In genomic region chr15:73924258-73924921, GRCh38 we compare ENCODE assay signal across 8 cellular contexts. TPM values are rescaled to one million over a fixed set of nuclear protein-coding genes. Genes with fewer than 3 reads are reported as not detected.
A peak's percentile ranks its signal among the peaks of the same experiment; 100 is the strongest.
DNase-seq lines count a peak whose midpoint lies in the region; ATAC-seq, FAIRE-seq and TF ChIP-seq lines count a peak whose summit lies in the region.

No MANE protein-coding gene starts in this region.

- FAIRE-seq in frontal cortex (lab: Jason Lieb, UNC), result no peak

- no peaks in the 10 kb centered on the region for H3K36me3 ChIP-seq in BLaER1 treated with 17β-estradiol and CSF1 and Interleukin-3, amounts not matched to agents 10 nM and 100 nM
- no peaks in the 10 kb centered on the region for H3K36me3 ChIP-seq in gastrocnemius medialis

- no peak for TF ChIP-seq CTCF in gastrocnemius medialis (IDR thresholded peaks at IDR 0.05 in 4 of 5, conservative IDR thresholded peaks at IDR 0.05 in 1 of 5)

- DNase-seq in LHCN-M2 (ENCODE audit: low read depth) (peak; percentile 95), frontal cortex (ENCODE audit: low spot score in 2 of 2) (peak; percentile 43 to 59), gastrocnemius medialis (no peak), SHP77 treated with DMSO at 0.1 percent for 48 hours (lab: John Stamatoyannopoulos, UW) (no peak), NCI-H1436 (lab: John Stamatoyannopoulos, UW) (no peak)
- peak; percentile 54 to 59 for DNase-seq in activated T-cell treated with anti-CD3 and anti-CD28 coated beads, Interleukin-2, amount 50 U/mL, for 48 hours

- H3K27me3 ChIP-seq in BLaER1 treated with 17β-estradiol and CSF1 and Interleukin-3, amounts not matched to agents 10 nM and 100 nM, result peaks cover 33 to 46% (median 41%) of the 10 kb centered on the region in 11 experiments
- H3K27me3 ChIP-seq in gastrocnemius medialis, result peaks cover 0 to 4% (median 3%) of the 10 kb centered on the region in 3 donors

- H3K27ac ChIP-seq in BLaER1 treated with 17β-estradiol and CSF1 and Interleukin-3, amounts not matched to agents 10 nM and 100 nM, result peak overlapping the region in 10 of 11 experiments; percentile 16 to 77 (median 68); a peak in 18 of 22 replicates
- H3K27ac ChIP-seq in gastrocnemius medialis, result peak overlapping the region; percentile 3 to 33 (median 21)

- peaks cover 0 to 5% (median 0%) of the 10 kb centered on the region in 11 experiments; a peak in 5 of 22 replicates for H3K9me3 ChIP-seq in BLaER1 treated with 17β-estradiol and CSF1 and Interleukin-3, amounts not matched to agents 10 nM and 100 nM (replicated peaks in 1 of 11)
- no peaks in the 10 kb centered on the region for H3K9me3 ChIP-seq in gastrocnemius medialis

- peak overlapping the region; percentile 14 to 67 (median 56); a peak in 20 of 22 replicates for H3K9ac ChIP-seq in BLaER1 treated with 17β-estradiol and CSF1 and Interleukin-3, amounts not matched to agents 10 nM and 100 nM

- peak overlapping the region; percentile 90 to 98 (median 95) for H3K4me2 ChIP-seq in BLaER1 treated with 17β-estradiol and CSF1 and Interleukin-3, amounts not matched to agents 10 nM and 100 nM

- peaks cover 0 to 29% (median 10%) of the 10 kb centered on the region in 11 experiments; a peak in 10 of 22 replicates for H4K20me1 ChIP-seq in BLaER1 treated with 17β-estradiol and CSF1 and Interleukin-3, amounts not matched to agents 10 nM and 100 nM

- no peak for TF ChIP-seq POLR2A in gastrocnemius medialis (IDR thresholded peaks at IDR 0.05)

- in situ Hi-C loops in gastrocnemius medialis (cut with MboI; ENCODE audit: low sequenced_read_pairs in 4 of 4), result no loop called here

- peak overlapping the region in 6 of 10 experiments; percentile 0 to 31 (median 21); a peak in 6 of 20 replicates for H3K4me3 ChIP-seq in BLaER1 treated with 17β-estradiol and CSF1 and Interleukin-3, amounts not matched to agents 10 nM and 100 nM
- no peak overlapping the region for H3K4me3 ChIP-seq in gastrocnemius medialis

- ATAC-seq in gastrocnemius medialis (no peak), HG02623 (IDR thresholded peaks at IDR 0.05; ENCODE audit: unreplicated experiment) (no peak)

- intact Hi-C loops in gastrocnemius medialis (cut with DNase I; ENCODE audit: low total_unique reads), result no loop called here

- H3K4me1 ChIP-seq in BLaER1 treated with 17β-estradiol and CSF1 and Interleukin-3, amounts not matched to agents 10 nM and 100 nM, result peaks cover 88 to 96% (median 94%) of the 10 kb centered on the region in 10 experiments
- peaks cover 22 to 24% of the 10 kb centered on the region in 2 donors for H3K4me1 ChIP-seq in gastrocnemius medialis

RNA-seq across cellular contexts. Expression of gene LOXL1, which starts 1.9 kb away (rescaled TPM):
- 503 and 596 TPM in 2 replicates for total RNA-seq in LHCN-M2 (2014; rRNA removed)
- 384 TPM for polyA plus RNA-seq in LHCN-M2 (2012)
- 2.4 TPM for total RNA-seq in frontal cortex
- total RNA-seq in gastrocnemius medialis, result 10 to 100 TPM in 1 of 4 donors, 1 to 10 TPM in 3; 4.9 to 11.2 (median 5.7) TPM

RNA-seq across cellular contexts. Expression of gene TBC1D21, which starts 51.0 kb away (rescaled TPM):
- total RNA-seq in LHCN-M2 (2014; rRNA removed) (not detected in 2 replicates), frontal cortex (not detected), gastrocnemius medialis (not detected)
- polyA plus RNA-seq in LHCN-M2 (2012), result not detected

Comparison
In these comparisons a context has a peak if more than half of its experiments do, and no peak if none do; other contexts are left out.
1. H3K4me3 ChIP-seq: peak in BLaER1 treated with 17β-estradiol and CSF1 and Interleukin-3, amounts not matched to agents 10 nM and 100 nM (6 of 10); none in gastrocnemius medialis (0 of 4).
2. DNase-seq: peak in LHCN-M2 (single experiment), activated T-cell treated with anti-CD3 and anti-CD28 coated beads, Interleukin-2, amount 50 U/mL, for 48 hours (2 of 2) and frontal cortex (2 of 2); none in gastrocnemius medialis (0 of 2), SHP77 treated with DMSO at 0.1 percent for 48 hours (single experiment) and NCI-H1436 (single experiment).
3. RNA of gene LOXL1, which starts 1.9 kb away (total RNA-seq): 503 to 596 TPM in LHCN-M2; 4.9 to 11.2 TPM in gastrocnemius medialis and 2.4 TPM in frontal cortex (single experiment); every median in the first group is over 10 times any median in the second.